Comparison of ENCODE assay signal across 14 cellular contexts in genomic region chr12:32541754-32542374, GRCh38.
DNase-seq lines count a peak whose midpoint lies in the region; FAIRE-seq and TF ChIP-seq lines count a peak whose summit lies in the region.
"Had no signal": no experiment of that assay in that cellular context is flagged by ENCODE, and none has a peak within 500 bp of the region (broad histone marks: within the 10 kb centered on the region; RNA-seq: fewer than 3 reads in every experiment).

No MANE protein-coding gene starts in this region.

- no peak overlapping the region for H3K27ac ChIP-seq in OCI-LY7 (ENCODE audit: low read depth, low read length, poor library complexity, severe bottlenecking)
- no peak overlapping the region for H3K27ac ChIP-seq in endothelial cell of umbilical vein (ENCODE audit: insufficient read depth, low read depth, low read length)
- peak overlapping the region in 2 of 3 donors; percentile 20 to 57 for H3K27ac ChIP-seq in thyroid gland

- H3K4me2 ChIP-seq in OCI-LY7 (ENCODE audit: low read length) = peak overlapping the region; percentile 13
- no peak overlapping the region for H3K4me2 ChIP-seq in endothelial cell of umbilical vein (ENCODE audit: insufficient read depth, low read length)

- H3K4me3 ChIP-seq in OCI-LY7 (ENCODE audit: low read depth, low read length, poor library complexity, severe bottlenecking) (no peak overlapping the region), endothelial cell of umbilical vein (replicated peaks in 1 of 3; ENCODE audit: insufficient read depth in 1 of 3, low read depth in 1 of 3, low read length in 3 of 3) (no peak overlapping the region), thyroid gland (replicated peaks in 1 of 3) (no peak overlapping the region)

- peaks cover 15% of the 10 kb centered on the region for H3K4me1 Mint-ChIP-seq in nephron
- no peaks in the 10 kb centered on the region for H3K4me1 Mint-ChIP-seq in activated naive CD4-positive, alpha-beta T cell treated with anti-CD3 and anti-CD28 coated beads, Interleukin-2, amount 10 ng/mL, durations not matched to agents 7 days and 5 days
- H3K4me1 Mint-ChIP-seq: activated CD4-positive, alpha-beta T cell treated with anti-CD3 and anti-CD28 coated beads, Interleukin-2, amount 10 ng/mL, durations not matched to agents 7 days and 5 days; central memory CD8-positive, alpha-beta T cell; stimulated activated memory B cell treated with anti-CD40 and anti-IgM and Interleukin-4, amounts not matched to agents 10 μg/mL and 1 μg/mL and 100 μg/mL, for 72 hours; T-cell had no signal

- H3K36me3 ChIP-seq in OCI-LY7 (ENCODE audit: insufficient read depth, low read length) (peaks cover 16% of the 10 kb centered on the region), endothelial cell of umbilical vein (ENCODE audit: control insufficient read depth in 2 of 2, extremely low read depth in 1 of 2, insufficient read depth in 2 of 2, low read length in 2 of 2) (no peaks in the 10 kb centered on the region), thyroid gland (no peaks in the 10 kb centered on the region)

- no peak for FAIRE-seq in endothelial cell of umbilical vein (lab: Jason Lieb, UNC)

- H3K36me3 Mint-ChIP-seq in nephron (ENCODE audit: low read depth) = no peaks in the 10 kb centered on the region
- H3K36me3 Mint-ChIP-seq in activated naive CD4-positive, alpha-beta T cell treated with anti-CD3 and anti-CD28 coated beads, Interleukin-2, amount 10 ng/mL, durations not matched to agents 7 days and 5 days = no peaks in the 10 kb centered on the region
- H3K36me3 Mint-ChIP-seq: stimulated activated memory B cell treated with anti-CD40 and anti-IgM and Interleukin-4, amounts not matched to agents 10 μg/mL and 1 μg/mL and 100 μg/mL, for 72 hours; T-cell had no signal

- dilution Hi-C loops in endothelial cell of umbilical vein (cut with MboI; ENCODE audit: extremely low pct_ligation_motif_present, low sequenced_read_pairs) = no loop called here

- CTCF ChIA-PET in OCI-LY7 (lab: Charles Lee; ENCODE audit: unreplicated experiment) = no interaction called here
- CTCF ChIA-PET in endothelial cell of umbilical vein (lab: Charles Lee) = interaction anchor here (0.6 to 1.7 kb wide), 7 partner anchors 15 to 86 kb away, joined by 3 to 5 read pairs (median 3); no protein-coding TSS in a partner anchor
- CTCF ChIA-PET in activated naive CD4-positive, alpha-beta T cell treated with anti-CD3 and anti-CD28 coated beads, Interleukin-2, amount 10 ng/mL, durations not matched to agents 7 days and 5 days (lab: Charles Lee) = interaction anchor here (0.7 kb wide), 1 partner anchor 16 kb away, joined by 3 read pairs; no protein-coding TSS in a partner anchor

- H3K4me3 Mint-ChIP-seq in nephron = no peak overlapping the region
- H3K4me3 Mint-ChIP-seq in activated naive CD4-positive, alpha-beta T cell treated with anti-CD3 and anti-CD28 coated beads, Interleukin-2, amount 10 ng/mL, durations not matched to agents 7 days and 5 days = no peak overlapping the region
- H3K4me3 Mint-ChIP-seq: activated CD4-positive, alpha-beta T cell treated with anti-CD3 and anti-CD28 coated beads, Interleukin-2, amount 10 ng/mL, durations not matched to agents 7 days and 5 days; central memory CD8-positive, alpha-beta T cell; stimulated activated memory B cell treated with anti-CD40 and anti-IgM and Interleukin-4, amounts not matched to agents 10 μg/mL and 1 μg/mL and 100 μg/mL, for 72 hours; T-cell had no signal

- no peaks in the 10 kb centered on the region for H4K20me1 ChIP-seq in OCI-LY7 (ENCODE audit: insufficient read depth, low read length)
- H4K20me1 ChIP-seq in endothelial cell of umbilical vein (replicated peaks; ENCODE audit: control insufficient read depth, extremely low read depth, insufficient read depth, low read length) = peaks cover 2% of the 10 kb centered on the region

- no peaks in the 10 kb centered on the region for H3K27me3 Mint-ChIP-seq in nephron (ENCODE audit: low read depth)
- H3K27me3 Mint-ChIP-seq in activated naive CD4-positive, alpha-beta T cell treated with anti-CD3 and anti-CD28 coated beads, Interleukin-2, amount 10 ng/mL, durations not matched to agents 7 days and 5 days = peaks cover 15% of the 10 kb centered on the region
- H3K27me3 Mint-ChIP-seq: stimulated activated memory B cell treated with anti-CD40 and anti-IgM and Interleukin-4, amounts not matched to agents 10 μg/mL and 1 μg/mL and 100 μg/mL, for 72 hours had no signal

- no peaks in the 10 kb centered on the region for H3K9me3 Mint-ChIP-seq in nephron
- H3K9me3 Mint-ChIP-seq in activated naive CD4-positive, alpha-beta T cell treated with anti-CD3 and anti-CD28 coated beads, Interleukin-2, amount 10 ng/mL, durations not matched to agents 7 days and 5 days = no peaks in the 10 kb centered on the region
- H3K9me3 Mint-ChIP-seq: activated CD4-positive, alpha-beta T cell treated with anti-CD3 and anti-CD28 coated beads, Interleukin-2, amount 10 ng/mL, durations not matched to agents 7 days and 5 days; central memory CD8-positive, alpha-beta T cell; stimulated activated memory B cell treated with anti-CD40 and anti-IgM and Interleukin-4, amounts not matched to agents 10 μg/mL and 1 μg/mL and 100 μg/mL, for 72 hours; T-cell had no signal

- H3K27me3 ChIP-seq in endothelial cell of umbilical vein (ENCODE audit: control insufficient read depth in 2 of 2, insufficient read depth in 2 of 2, low read length in 2 of 2) (no peaks in the 10 kb centered on the region), thyroid gland (no peaks in the 10 kb centered on the region)

- no peak for TF ChIP-seq POLR2A in endothelial cell of umbilical vein (IDR thresholded peaks at IDR 0.05; ENCODE audit: low read depth, low read length)
- TF ChIP-seq POLR2A in thyroid gland (IDR thresholded peaks at IDR 0.05) = no peak

- TF ChIP-seq CTCF in OCI-LY7 (conservative IDR thresholded peaks at IDR 0.05; ENCODE audit: low read length) = no peak
- no peak for TF ChIP-seq CTCF in endothelial cell of umbilical vein (IDR thresholded peaks at IDR 0.05; ENCODE audit: extremely low read depth in 1 of 2, insufficient read depth in 1 of 2, low read depth in 1 of 2, low read length in 2 of 2)
- no peak for TF ChIP-seq CTCF in nephron (IDR thresholded peaks at IDR 0.05; ENCODE audit: unreplicated experiment in 3 of 3)
- TF ChIP-seq CTCF in thyroid gland (IDR thresholded peaks at IDR 0.05) = no peak

- intact Hi-C loops in OCI-LY7 (cut with micrococcal nuclease; ENCODE audit: unreplicated experiment) (no loop called here), endothelial cell of umbilical vein (cut with micrococcal nuclease) (no loop called here), thyroid gland (cut with DNase I) (no loop called here)

- POLR2A ChIA-PET in OCI-LY7 (lab: Charles Lee) = interaction anchor here (0.6 to 5.4 kb wide), 5 partner anchors 8 to 436 kb away, joined by 3 to 65 read pairs (median 4); no protein-coding TSS in a partner anchor
- POLR2A ChIA-PET in endothelial cell of umbilical vein (lab: Charles Lee) = no interaction called here

- no peak overlapping the region for H2AFZ ChIP-seq in OCI-LY7 (ENCODE audit: low read length)
- H2AFZ ChIP-seq in endothelial cell of umbilical vein (ENCODE audit: low read depth, low read length) = no peak overlapping the region

- no peak for DNase-seq in OCI-LY7 (ENCODE audit: low spot score)
- DNase-seq in endothelial cell of umbilical vein (ENCODE audit: low read depth, low spot score) = peak; percentile 36
- DNase-seq in thyroid gland = no peak
- DNase-seq in activated gamma-delta T cell treated with Interleukin-2 at 50 U/mL for 16 hours = no peak
- no peak for DNase-seq in T1000 (lab: John Stamatoyannopoulos, UW)
- no peak for DNase-seq in DMS79 (lab: John Stamatoyannopoulos, UW)
- no peak for DNase-seq in activated naive CD4-positive, alpha-beta T cell treated with anti-CD3 and anti-CD28 coated beads, Interleukin-2, amount 10 ng/mL, durations not matched to agents 7 days and 5 days
- DNase-seq: activated CD4-positive, alpha-beta T cell treated with anti-CD3 and anti-CD28 coated beads, Interleukin-2, amount 10 ng/mL, durations not matched to agents 7 days and 5 days; kidney glomerular epithelial cell; stimulated activated CD4-positive, alpha-beta T cell treated with anti-CD3 and anti-CD28 coated beads, Interleukin-1b, Interleukin-23, amount 100 ng/mL, for 48 hours; T-cell had no signal

- H3K9me3 ChIP-seq in OCI-LY7 (ENCODE audit: low read length) (no peaks in the 10 kb centered on the region), endothelial cell of umbilical vein (replicated peaks; ENCODE audit: control insufficient read depth, insufficient read depth, low read length) (no peaks in the 10 kb centered on the region), thyroid gland (no peaks in the 10 kb centered on the region)

- H3K9me2 ChIP-seq in OCI-LY7 (ENCODE audit: insufficient read depth, low read length) = no peaks in the 10 kb centered on the region

- H3K9ac ChIP-seq in endothelial cell of umbilical vein (replicated peaks; ENCODE audit: extremely low read depth, insufficient read depth, low read length) = no peak overlapping the region

- WGBS in thyroid gland, 2 donors = 53 to 56% methylated on average over 3 of the region's 3 CpGs

- peak overlapping the region; percentile 67 to 88 (median 88) for H3K27ac Mint-ChIP-seq in nephron
- H3K27ac Mint-ChIP-seq in activated naive CD4-positive, alpha-beta T cell treated with anti-CD3 and anti-CD28 coated beads, Interleukin-2, amount 10 ng/mL, durations not matched to agents 7 days and 5 days = no peak overlapping the region
- H3K27ac Mint-ChIP-seq: activated CD4-positive, alpha-beta T cell treated with anti-CD3 and anti-CD28 coated beads, Interleukin-2, amount 10 ng/mL, durations not matched to agents 7 days and 5 days; stimulated activated memory B cell treated with anti-CD40 and anti-IgM and Interleukin-4, amounts not matched to agents 10 μg/mL and 1 μg/mL and 100 μg/mL, for 72 hours; T-cell had no signal

- no peaks in the 10 kb centered on the region for H3K9me1 ChIP-seq in endothelial cell of umbilical vein (replicated peaks; ENCODE audit: control insufficient read depth, extremely low read depth, insufficient read depth, low read length)

- H3K4me1 ChIP-seq in OCI-LY7 (ENCODE audit: insufficient read depth, low read length, poor library complexity, severe bottlenecking) (peaks cover 65% of the 10 kb centered on the region), endothelial cell of umbilical vein (ENCODE audit: control insufficient read depth, extremely low read depth, insufficient read depth, low read length) (peaks cover 16% of the 10 kb centered on the region), thyroid gland (peaks cover 43 to 50% of the 10 kb centered on the region in 2 donors)

- BruUV-seq in OCI-LY7 (replicated peaks; lab: Mats Ljungman, UMichigan) (no TSS peak), endothelial cell of umbilical vein (replicated peaks; lab: Mats Ljungman, UMichigan) (no TSS peak)

- H3K79me2 ChIP-seq in OCI-LY7 (ENCODE audit: insufficient read depth, low read depth, low read length) (peaks cover 87% of the 10 kb centered on the region), endothelial cell of umbilical vein (ENCODE audit: control insufficient read depth, insufficient read depth, low read length) (peaks cover 75% of the 10 kb centered on the region)

TF ChIP-seq in endothelial cell of umbilical vein, 7 proteins besides CTCF, POLR2A, EP300 and RAD21:
- TF ChIP-seq POLR2AphosphoS5 (IDR thresholded peaks at IDR 0.05; ENCODE audit: insufficient read depth, low read depth, low read length) = no peak

Comparison
In these comparisons a context has a peak if more than half of its experiments do, and no peak if none do; other contexts are left out.
1. H3K27ac ChIP-seq: peak in thyroid gland (2 of 3); none in OCI-LY7 (single experiment) and endothelial cell of umbilical vein (single experiment).